ENCODE assay signal across 1 cellular context in the genomic region with DNA sequence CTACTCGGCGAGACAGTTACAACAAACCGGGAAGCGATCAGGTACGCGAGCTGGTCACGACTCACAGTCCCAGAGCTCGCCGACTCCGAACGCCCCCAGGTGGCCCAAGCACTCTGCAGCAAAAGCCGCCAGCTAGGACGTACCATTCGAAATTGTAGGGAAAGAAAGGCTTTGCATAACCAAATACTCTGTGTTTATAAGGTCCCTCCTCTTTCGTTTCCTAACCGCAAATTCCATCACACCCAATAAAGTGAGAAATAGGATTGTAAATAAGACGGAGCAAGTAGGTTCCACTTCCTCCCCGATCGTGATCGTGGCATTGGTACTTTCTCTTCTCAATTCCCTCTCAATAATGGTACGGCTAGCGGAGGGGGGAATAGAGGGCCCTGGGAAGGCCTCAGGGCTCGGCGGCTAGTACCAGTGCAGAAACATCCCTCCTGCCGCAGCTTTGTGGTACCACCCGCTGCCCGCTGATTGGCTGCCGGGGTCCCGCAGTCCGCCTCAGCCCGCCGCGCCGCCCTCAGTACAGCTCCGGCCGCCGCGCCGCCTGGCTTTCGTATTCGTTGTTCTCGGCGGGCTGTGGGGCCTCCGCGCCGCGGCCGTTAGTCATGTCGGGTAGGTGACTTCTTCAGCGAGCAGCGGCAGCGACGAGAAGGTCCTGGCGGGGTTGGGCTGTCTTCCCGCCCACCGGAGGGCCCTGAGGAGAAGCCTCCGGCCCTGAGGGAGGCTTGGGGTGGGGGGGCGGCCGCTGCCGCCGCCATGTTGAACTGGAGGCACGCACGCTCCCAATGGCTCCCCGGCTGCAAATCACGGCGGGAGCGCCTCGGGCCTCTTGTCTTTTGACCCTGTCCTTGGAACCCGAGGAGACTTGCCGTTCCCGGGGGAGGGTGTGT.
A peak's percentile ranks its signal among the peaks of the same experiment; 100 is the strongest.
TF ChIP-seq lines count a peak whose summit lies in the region.

TAF15 (plus strand) TSS at position 523 of the 893 bp plus-strand sequence; CDS start at position 609, 86 bp downstream.

TF ChIP-seq in GM12878, 131 proteins besides CTCF, POLR2A, EP300 and RAD21 (continued from another document):
- TF ChIP-seq, protein P1, sequence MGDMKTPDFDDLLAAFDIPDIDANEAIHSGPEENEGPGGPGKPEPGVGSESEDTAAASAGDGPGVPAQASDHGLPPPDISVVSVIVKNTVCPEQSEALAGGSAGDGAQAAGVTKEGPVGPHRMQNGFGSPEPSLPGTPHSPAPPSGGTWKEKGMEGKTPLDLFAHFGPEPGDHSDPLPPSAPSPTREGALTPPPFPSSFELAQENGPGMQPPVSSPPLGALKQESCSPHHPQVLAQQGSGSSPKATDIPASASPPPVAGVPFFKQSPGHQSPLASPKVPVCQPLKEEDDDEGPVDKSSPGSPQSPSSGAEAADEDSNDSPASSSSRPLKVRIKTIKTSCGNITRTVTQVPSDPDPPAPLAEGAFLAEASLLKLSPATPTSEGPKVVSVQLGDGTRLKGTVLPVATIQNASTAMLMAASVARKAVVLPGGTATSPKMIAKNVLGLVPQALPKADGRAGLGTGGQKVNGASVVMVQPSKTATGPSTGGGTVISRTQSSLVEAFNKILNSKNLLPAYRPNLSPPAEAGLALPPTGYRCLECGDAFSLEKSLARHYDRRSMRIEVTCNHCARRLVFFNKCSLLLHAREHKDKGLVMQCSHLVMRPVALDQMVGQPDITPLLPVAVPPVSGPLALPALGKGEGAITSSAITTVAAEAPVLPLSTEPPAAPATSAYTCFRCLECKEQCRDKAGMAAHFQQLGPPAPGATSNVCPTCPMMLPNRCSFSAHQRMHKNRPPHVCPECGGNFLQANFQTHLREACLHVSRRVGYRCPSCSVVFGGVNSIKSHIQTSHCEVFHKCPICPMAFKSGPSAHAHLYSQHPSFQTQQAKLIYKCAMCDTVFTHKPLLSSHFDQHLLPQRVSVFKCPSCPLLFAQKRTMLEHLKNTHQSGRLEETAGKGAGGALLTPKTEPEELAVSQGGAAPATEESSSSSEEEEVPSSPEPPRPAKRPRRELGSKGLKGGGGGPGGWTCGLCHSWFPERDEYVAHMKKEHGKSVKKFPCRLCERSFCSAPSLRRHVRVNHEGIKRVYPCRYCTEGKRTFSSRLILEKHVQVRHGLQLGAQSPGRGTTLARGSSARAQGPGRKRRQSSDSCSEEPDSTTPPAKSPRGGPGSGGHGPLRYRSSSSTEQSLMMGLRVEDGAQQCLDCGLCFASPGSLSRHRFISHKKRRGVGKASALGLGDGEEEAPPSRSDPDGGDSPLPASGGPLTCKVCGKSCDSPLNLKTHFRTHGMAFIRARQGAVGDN (IDR thresholded peaks at IDR 0.05), result peak; percentile 88
- TF ChIP-seq ZNF274 (IDR thresholded peaks at IDR 0.05; ENCODE audit: insufficient read depth, insufficient read length) (no peak), SMAD1 (IDR thresholded peaks at IDR 0.05; ENCODE audit: low read depth, partially characterized antibody) (no peak), BACH1 (IDR thresholded peaks at IDR 0.05; ENCODE audit: borderline replicate concordance) (peak; percentile 88), ATF3 (IDR thresholded peaks at IDR 0.05; ENCODE audit: borderline replicate concordance, extremely low read depth, low read depth, low read length) (no peak), ZNF384 (IDR thresholded peaks at IDR 0.05; ENCODE audit: borderline replicate concordance, low read depth, low read length) (no peak), PRDM15 (CRISPR knock-in tag; IDR thresholded peaks at IDR 0.05) (no peak), CHD1 (IDR thresholded peaks at IDR 0.05; ENCODE audit: low read depth, low read length) (peak; percentile 100), NFYA (IDR thresholded peaks at IDR 0.05; ENCODE audit: borderline replicate concordance, low read depth, low read length) (no peak), STAT3 (IDR thresholded peaks at IDR 0.05; ENCODE audit: low read depth, low read length) (no peak), CBX5 (IDR thresholded peaks at IDR 0.05; ENCODE audit: low read depth) (0 out of 2 replicates have a peak, but pooled peaks have one; percentile 18), NRF1 (conservative IDR thresholded peaks at IDR 0.05; ENCODE audit: low read depth, low read length) (no peak), SREBF2 (IDR thresholded peaks at IDR 0.05; ENCODE audit: low read length) (no peak), ZNF217 (IDR thresholded peaks at IDR 0.05) (no peak), RAD51 (IDR thresholded peaks at IDR 0.05) (no peak), CHD2 (IDR thresholded peaks at IDR 0.05; ENCODE audit: borderline replicate concordance, low read depth, low read length) (peak; percentile 73; the same call in 1 of the 2 replicates), BRCA1 (IDR thresholded peaks at IDR 0.05; ENCODE audit: low read depth, low read length) (no peak), HDAC2 (IDR thresholded peaks at IDR 0.05) (no peak), RELA (IDR thresholded peaks at IDR 0.05; ENCODE audit: borderline replicate concordance, partially characterized antibody) (peak; percentile 52), KDM1A (IDR thresholded peaks at IDR 0.05; ENCODE audit: borderline replicate concordance) (no peak), ASH2L (IDR thresholded peaks at IDR 0.05; ENCODE audit: borderline replicate concordance, low read depth) (peak; percentile 92; the same call in 1 of the 2 replicates), IKZF2 (IDR thresholded peaks at IDR 0.05) (peak; percentile 66 to 76), CREB1 (IDR thresholded peaks at IDR 0.05; ENCODE audit: low read depth) (peak; percentile 49)
- TF ChIP-seq, protein P2, sequence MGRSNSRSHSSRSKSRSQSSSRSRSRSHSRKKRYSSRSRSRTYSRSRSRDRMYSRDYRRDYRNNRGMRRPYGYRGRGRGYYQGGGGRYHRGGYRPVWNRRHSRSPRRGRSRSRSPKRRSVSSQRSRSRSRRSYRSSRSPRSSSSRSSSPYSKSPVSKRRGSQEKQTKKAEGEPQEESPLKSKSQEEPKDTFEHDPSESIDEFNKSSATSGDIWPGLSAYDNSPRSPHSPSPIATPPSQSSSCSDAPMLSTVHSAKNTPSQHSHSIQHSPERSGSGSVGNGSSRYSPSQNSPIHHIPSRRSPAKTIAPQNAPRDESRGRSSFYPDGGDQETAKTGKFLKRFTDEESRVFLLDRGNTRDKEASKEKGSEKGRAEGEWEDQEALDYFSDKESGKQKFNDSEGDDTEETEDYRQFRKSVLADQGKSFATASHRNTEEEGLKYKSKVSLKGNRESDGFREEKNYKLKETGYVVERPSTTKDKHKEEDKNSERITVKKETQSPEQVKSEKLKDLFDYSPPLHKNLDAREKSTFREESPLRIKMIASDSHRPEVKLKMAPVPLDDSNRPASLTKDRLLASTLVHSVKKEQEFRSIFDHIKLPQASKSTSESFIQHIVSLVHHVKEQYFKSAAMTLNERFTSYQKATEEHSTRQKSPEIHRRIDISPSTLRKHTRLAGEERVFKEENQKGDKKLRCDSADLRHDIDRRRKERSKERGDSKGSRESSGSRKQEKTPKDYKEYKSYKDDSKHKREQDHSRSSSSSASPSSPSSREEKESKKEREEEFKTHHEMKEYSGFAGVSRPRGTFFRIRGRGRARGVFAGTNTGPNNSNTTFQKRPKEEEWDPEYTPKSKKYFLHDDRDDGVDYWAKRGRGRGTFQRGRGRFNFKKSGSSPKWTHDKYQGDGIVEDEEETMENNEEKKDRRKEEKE (IDR thresholded peaks at IDR 0.05), result peak; percentile 94
